ENCODE assay signal across 11 cellular contexts in the genomic region with DNA sequence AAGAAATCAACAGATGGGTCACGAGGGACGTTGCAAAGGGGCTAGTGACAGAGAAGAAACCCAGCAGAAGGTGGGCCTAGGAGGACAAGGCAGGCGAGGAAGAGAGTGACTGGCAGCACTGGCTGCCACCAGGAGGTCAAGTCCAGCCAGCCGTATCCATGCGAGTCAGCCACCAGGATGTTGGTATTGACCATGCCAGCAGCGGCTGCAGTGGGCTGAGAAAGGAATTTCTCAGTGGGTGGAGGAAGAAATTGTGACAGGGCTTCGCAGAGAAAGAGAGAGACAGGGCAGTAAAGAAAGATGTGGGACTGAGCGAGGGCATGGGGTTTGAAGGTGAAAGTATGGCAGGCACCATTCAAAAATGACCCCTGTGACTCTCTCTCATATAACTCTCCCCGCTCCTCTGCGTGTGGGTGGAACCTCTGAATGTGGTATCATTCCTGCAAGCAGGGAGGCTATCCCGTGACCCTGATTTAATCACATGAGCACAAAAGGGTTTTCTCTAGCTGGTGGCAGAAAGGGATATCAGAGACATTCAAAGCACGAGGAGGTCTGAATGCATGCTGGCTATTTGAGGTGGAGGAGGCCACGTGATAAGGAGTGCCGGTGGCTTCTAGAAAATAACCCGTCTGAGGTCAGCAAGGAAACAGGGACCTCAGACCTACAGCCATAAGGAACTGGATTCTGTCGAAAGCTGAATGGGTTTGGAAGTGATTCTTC. TPM values are rescaled to one million over a fixed set of nuclear protein-coding genes. Genes with fewer than 3 reads are reported as not detected.
DNase-seq lines count a peak whose midpoint lies in the region; ATAC-seq and TF ChIP-seq lines count a peak whose summit lies in the region.
"Had no signal": no experiment of that assay in that cellular context is flagged by ENCODE, and none has a peak within 500 bp of the region (broad histone marks: within the 10 kb centered on the region; RNA-seq: fewer than 3 reads in every experiment).

No MANE protein-coding gene starts in this region.

- ATAC-seq in natural killer cell: no peak
- no peak for ATAC-seq in natural killer cell treated with Interleukin-12 subunit alpha and Interleukin-12 subunit beta and Interleukin-15 and Interleukin-18, amount 100 ng/mL, for 72 hours
- ATAC-seq in naive thymus-derived CD8-positive, alpha-beta T cell: no peak
- no peak for ATAC-seq in GM21717 (IDR thresholded peaks at IDR 0.05; ENCODE audit: unreplicated experiment)

- peaks cover 19 to 31% of the 10 kb centered on the region in 2 donors for H3K4me1 Mint-ChIP-seq in natural killer cell
- peaks cover 10 to 14% of the 10 kb centered on the region in 2 donors for H3K4me1 Mint-ChIP-seq in natural killer cell treated with Interleukin-12 subunit alpha and Interleukin-12 subunit beta and Interleukin-15 and Interleukin-18, amount 100 ng/mL, for 72 hours (ENCODE audit: low read depth in 2 of 2)
- H3K4me1 Mint-ChIP-seq in dendritic cell treated with granulocyte-macrophage colony-stimulating factor and Interleukin-4, amounts not matched to agents 40 ng/mL and 50 ng/mL, for 4 days (ENCODE audit: low read depth): peaks cover 55% of the 10 kb centered on the region
- peaks cover 7 to 24% (median 20%) of the 10 kb centered on the region in 4 donors for H3K4me1 Mint-ChIP-seq in naive thymus-derived CD8-positive, alpha-beta T cell

- in situ Hi-C loops in KBM-7 (cut with MboI; ENCODE audit: low pct_unique_long_range_greater_than_20kb, low sequenced_read_pairs): loop anchor here (25.0 kb wide), 1 partner anchor 615 kb away; no protein-coding TSS in a partner anchor

- DNase-seq in natural killer cell (no peak), 8988T (no peak), KBM-7 (no peak)
- no peak for DNase-seq in natural killer cell treated with Interleukin-12 subunit alpha and Interleukin-12 subunit beta and Interleukin-15 and Interleukin-18, amount 100 ng/mL, for 72 hours (ENCODE audit: low spot score)
- no peak for DNase-seq in naive thymus-derived CD8-positive, alpha-beta T cell
- no peak for DNase-seq in stimulated activated CD4-positive, alpha-beta T cell treated with anti-CD3 and anti-CD28 coated beads, Interleukin-2, amount 100 ng/mL, for 48 hours
- DNase-seq: islet precursor cell; NCI-H1092; stimulated activated CD4-positive, alpha-beta T cell treated with anti-CD3 and anti-CD28 coated beads, Interleukin-4, amount 100 ng/mL, for 1 hour had no signal

- H3K4me3 Mint-ChIP-seq in natural killer cell: no peak overlapping the region
- H3K4me3 Mint-ChIP-seq in natural killer cell treated with Interleukin-12 subunit alpha and Interleukin-12 subunit beta and Interleukin-15 and Interleukin-18, amount 100 ng/mL, for 72 hours: no peak overlapping the region
- H3K4me3 Mint-ChIP-seq in dendritic cell treated with granulocyte-macrophage colony-stimulating factor and Interleukin-4, amounts not matched to agents 40 ng/mL and 50 ng/mL, for 4 days: no peak overlapping the region
- peak overlapping the region in 2 of 10 donors; percentile 15 to 46 for H3K4me3 Mint-ChIP-seq in naive thymus-derived CD8-positive, alpha-beta T cell

- intact Hi-C loops in natural killer cell (cut with micrococcal nuclease): no loop called here
- intact Hi-C loops in dendritic cell treated with granulocyte-macrophage colony-stimulating factor and Interleukin-4, amounts not matched to agents 40 ng/mL and 50 ng/mL, for 4 days (cut with micrococcal nuclease): no loop called here

- TF ChIP-seq CTCF in natural killer cell (IDR thresholded peaks at IDR 0.05): no peak

- H3K27ac Mint-ChIP-seq in natural killer cell: peak overlapping the region; percentile 76 to 78
- H3K27ac Mint-ChIP-seq in natural killer cell treated with Interleukin-12 subunit alpha and Interleukin-12 subunit beta and Interleukin-15 and Interleukin-18, amount 100 ng/mL, for 72 hours: peak overlapping the region in 1 of 2 donors; percentile 18
- peak overlapping the region; percentile 66 for H3K27ac Mint-ChIP-seq in dendritic cell treated with granulocyte-macrophage colony-stimulating factor and Interleukin-4, amounts not matched to agents 40 ng/mL and 50 ng/mL, for 4 days
- peak overlapping the region in 9 of 10 donors; percentile 15 to 90 (median 55) for H3K27ac Mint-ChIP-seq in naive thymus-derived CD8-positive, alpha-beta T cell

- H3K36me3 Mint-ChIP-seq in natural killer cell: peaks cover 35% of the 10 kb centered on the region
- peaks cover 21% of the 10 kb centered on the region for H3K36me3 Mint-ChIP-seq in natural killer cell treated with Interleukin-12 subunit alpha and Interleukin-12 subunit beta and Interleukin-15 and Interleukin-18, amount 100 ng/mL, for 72 hours
- peaks cover 96% of the 10 kb centered on the region for H3K36me3 Mint-ChIP-seq in dendritic cell treated with granulocyte-macrophage colony-stimulating factor and Interleukin-4, amounts not matched to agents 40 ng/mL and 50 ng/mL, for 4 days (ENCODE audit: low read depth)
- peaks cover 0 to 96% (median 22%) of the 10 kb centered on the region in 3 donors for H3K36me3 Mint-ChIP-seq in naive thymus-derived CD8-positive, alpha-beta T cell

- POLR2A ChIA-PET in naive thymus-derived CD8-positive, alpha-beta T cell (lab: Charles Lee): interaction anchor here (6.5 kb wide), 1 partner anchor 14 kb away, joined by 36 read pairs; no protein-coding TSS in a partner anchor

- no peaks in the 10 kb centered on the region for H3K27me3 Mint-ChIP-seq in natural killer cell (ENCODE audit: low read depth in 2 of 2)
- H3K27me3 Mint-ChIP-seq in natural killer cell treated with Interleukin-12 subunit alpha and Interleukin-12 subunit beta and Interleukin-15 and Interleukin-18, amount 100 ng/mL, for 72 hours: no peaks in the 10 kb centered on the region
- H3K27me3 Mint-ChIP-seq in dendritic cell treated with granulocyte-macrophage colony-stimulating factor and Interleukin-4, amounts not matched to agents 40 ng/mL and 50 ng/mL, for 4 days: no peaks in the 10 kb centered on the region
- H3K27me3 Mint-ChIP-seq in naive thymus-derived CD8-positive, alpha-beta T cell: no peaks in the 10 kb centered on the region

- H3K9me3 Mint-ChIP-seq in natural killer cell: no peaks in the 10 kb centered on the region
- H3K9me3 Mint-ChIP-seq in natural killer cell treated with Interleukin-12 subunit alpha and Interleukin-12 subunit beta and Interleukin-15 and Interleukin-18, amount 100 ng/mL, for 72 hours: no peaks in the 10 kb centered on the region
- no peaks in the 10 kb centered on the region for H3K9me3 Mint-ChIP-seq in dendritic cell treated with granulocyte-macrophage colony-stimulating factor and Interleukin-4, amounts not matched to agents 40 ng/mL and 50 ng/mL, for 4 days
- H3K9me3 Mint-ChIP-seq in naive thymus-derived CD8-positive, alpha-beta T cell: no peaks in the 10 kb centered on the region

RNA-seq across cellular contexts. Expression of gene FBXW11, which starts 45.4 kb away (rescaled TPM):
- 10 to 100 TPM; 26.7 to 40.3 (median 39.5) TPM for total RNA-seq in natural killer cell
- total RNA-seq in natural killer cell treated with Interleukin-12 subunit alpha and Interleukin-12 subunit beta and Interleukin-15 and Interleukin-18, amount 100 ng/mL, for 72 hours: 10 to 100 TPM; 47.3 to 54.8 TPM
- total RNA-seq in naive thymus-derived CD8-positive, alpha-beta T cell: 10 to 100 TPM; 36.9 to 39.5 TPM
- 10 to 100 TPM; 13.5 to 18.3 (median 16.2) TPM for polyA plus RNA-seq in naive thymus-derived CD8-positive, alpha-beta T cell
